9 cellular contexts compared by ENCODE assay signal in the genomic region with DNA sequence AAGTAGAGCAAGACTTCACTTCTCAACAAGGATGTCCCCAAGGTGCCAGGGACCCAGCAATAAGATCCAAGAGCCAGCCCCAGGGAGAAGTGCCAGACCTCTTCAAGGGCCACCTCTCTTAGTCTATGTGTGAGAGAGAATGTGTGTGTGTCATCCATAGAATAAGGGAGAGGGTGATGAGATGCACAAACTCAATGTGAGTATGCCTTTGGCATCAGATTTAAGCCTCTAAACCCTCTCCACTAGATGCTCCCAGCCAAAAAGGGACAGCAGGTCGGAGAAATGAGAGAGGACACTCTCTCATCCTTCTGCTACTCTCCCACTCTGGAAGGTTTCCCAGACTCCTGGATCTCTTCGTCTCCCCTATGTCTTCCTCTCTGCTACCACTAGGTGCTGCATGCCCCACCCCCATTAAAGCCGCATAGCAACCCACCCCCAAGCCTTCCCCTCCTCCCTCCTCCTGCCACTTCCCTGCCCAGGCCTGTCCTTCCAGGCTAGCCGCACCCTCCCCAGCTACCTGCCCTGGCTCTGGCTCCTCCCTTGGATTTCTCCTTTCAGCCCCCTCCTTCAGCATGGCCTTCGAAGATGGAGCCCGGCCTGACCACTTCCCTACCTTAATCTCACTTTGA. TPM values are rescaled to one million over a fixed set of nuclear protein-coding genes. Genes with fewer than 3 reads are reported as not detected.
A peak's percentile ranks its signal among the peaks of the same experiment; 100 is the strongest.
DNase-seq lines count a peak whose midpoint lies in the region; ATAC-seq and TF ChIP-seq lines count a peak whose summit lies in the region.
"Had no signal": no experiment of that assay in that cellular context is flagged by ENCODE, and none has a peak within 500 bp of the region (broad histone marks: within the 10 kb centered on the region; RNA-seq: fewer than 3 reads in every experiment).

No MANE protein-coding gene starts in this region.

- TF ChIP-seq EP300 in stomach (IDR thresholded peaks at IDR 0.05): no peak

- ATAC-seq in T-cell (replicated peaks in 1 of 4) (no peak), sciatic nerve (no peak)
- no peak for ATAC-seq in activated CD4-positive, CD25-positive, alpha-beta regulatory T cell treated with anti-CD3 and anti-CD28 coated beads, Interleukin-2, amount 50 U/mL, for 24 hours

- no peak for TF ChIP-seq POLR2A in stomach (IDR thresholded peaks at IDR 0.05)

- CTCF ChIA-PET in T-cell (lab: Charles Lee) (interaction anchor here in 1 of 2 donors (1.1 kb wide), 1 partner anchor 43 kb away, joined by 3 read pairs; no protein-coding TSS in a partner anchor), GM10248 (lab: Yijun Ruan, JAX) (interaction anchor here (0.8 to 1.5 kb wide), 4 partner anchors 11 to 97 kb away, joined by 3 to 5 read pairs (median 4); a partner anchor contains a TSS)

- POLR2A ChIA-PET in T-cell (lab: Charles Lee) (no interaction called here), GM10248 (lab: Yijun Ruan, JAX) (no interaction called here)

- 30 to 50% (median 37%) methylated on average over 6 of the region's 6 CpGs for WGBS in stomach, 5 donors

- no peaks in the 10 kb centered on the region for H3K9me3 Mint-ChIP-seq in T-cell

- H3K4me1 ChIP-seq in stomach: peaks cover 36 to 74% (median 61%) of the 10 kb centered on the region in 4 donors

- TF ChIP-seq CTCF in fibroblast of the aortic adventitia (IDR thresholded peaks at IDR 0.05; ENCODE audit: insufficient read depth, low read length) (peak; percentile 27), stomach (IDR thresholded peaks at IDR 0.05) (peak in 1 of 7 experiments; percentile 8), GM10248 (IDR thresholded peaks at IDR 0.05; ENCODE audit: control extremely low read depth, extremely low read depth, low read depth, missing control alignments) (no peak)

- H3K9me3 ChIP-seq in stomach: no peaks in the 10 kb centered on the region

- H3K36me3 Mint-ChIP-seq in T-cell: peaks cover 7% of the 10 kb centered on the region

- H3K4me1 Mint-ChIP-seq in T-cell: peaks cover 60 to 66% (median 64%) of the 10 kb centered on the region in 3 donors

- H3K27ac Mint-ChIP-seq in T-cell: peak overlapping the region; percentile 91 to 94

- intact Hi-C loops in stomach (cut with DNase I; ENCODE audit: low total_unique reads): no loop called here
- intact Hi-C loops in sciatic nerve (cut with DNase I): no loop called here

- H3K27me3 ChIP-seq in stomach: no peaks in the 10 kb centered on the region

- no peaks in the 10 kb centered on the region for H3K27me3 Mint-ChIP-seq in T-cell

- peak overlapping the region; percentile 39 to 95 (median 55) for H3K4me3 Mint-ChIP-seq in T-cell

- H3K27ac ChIP-seq in stomach: peak overlapping the region in 4 of 5 donors; percentile 96 to 99 (median 98)
- H3K27ac ChIP-seq: C4-2B had no signal

- H3K4me3 ChIP-seq in fibroblast of the aortic adventitia (ENCODE audit: low read depth, low read length) (no peak overlapping the region), stomach (no peak overlapping the region)

- H3K36me3 ChIP-seq in stomach: peaks cover 6 to 26% (median 16%) of the 10 kb centered on the region in 4 donors

- DNase-seq in NCI-H524 (lab: John Stamatoyannopoulos, UW): peak; percentile 12 to 37
- DNase-seq in NCI-H524 treated with DMSO at 0.1 percent for 48 hours (lab: John Stamatoyannopoulos, UW): no peak
- DNase-seq in T-cell: no peak
- DNase-seq in fibroblast of the aortic adventitia (ENCODE audit: low read depth): no peak
- DNase-seq in stomach: no peak
- no peak for DNase-seq in GM10248 (ENCODE audit: extremely low spot score)
- no peak for DNase-seq in sciatic nerve (ENCODE audit: low spot score)

RNA-seq across cellular contexts. Expression of a gene that starts 7.6 kb away (rescaled TPM):
- total RNA-seq in T-cell: 10 to 100 TPM; 20.3 to 91.3 (median 74.2) TPM
- total RNA-seq in fibroblast of the aortic adventitia (ENCODE audit: low replicate concordance): 43.9 and 69.4 TPM in 2 replicates
- 10 to 100 TPM in 2 of 5 donors, 1 to 10 TPM in 3; 2.0 to 26.5 (median 9.5) TPM for total RNA-seq in stomach
- 10 to 100 TPM in 1 of 3 donors, 1 to 10 TPM in 2; 4.9 to 37.7 (median 9.6) TPM for polyA plus RNA-seq in stomach
- total RNA-seq in sciatic nerve: 56.3 TPM

RNA-seq across cellular contexts. Expression of a gene that starts 17.3 kb away (rescaled TPM):
- 100 to 1,000 TPM; 247 to 590 (median 469) TPM for total RNA-seq in T-cell
- 0.54 TPM in 1 of 2 replicates, not detected in the other for total RNA-seq in fibroblast of the aortic adventitia (ENCODE audit: low replicate concordance)
- 10 to 100 TPM in 1 of 5 donors, 1 to 10 TPM in 2, not detected in 2; 4.6 to 29.5 (median 5.7) TPM for total RNA-seq in stomach
- 1 to 10 TPM in 2 of 3 donors, under 1 TPM in 1; 0.56 to 3.8 (median 1.7) TPM for polyA plus RNA-seq in stomach
- 33.4 TPM for total RNA-seq in sciatic nerve

RNA-seq across cellular contexts. Expression of a gene that starts 43.7 kb away (rescaled TPM):
- total RNA-seq in T-cell: 10 to 100 TPM; 48.6 to 69.6 (median 62.3) TPM
- total RNA-seq in fibroblast of the aortic adventitia (ENCODE audit: low replicate concordance): 8.7 and 23.4 TPM in 2 replicates
- total RNA-seq in stomach: 100 to 1,000 TPM in 2 of 5 donors, 10 to 100 TPM in 3; 30.3 to 334 (median 38.9) TPM
- 10 to 100 TPM in 1 of 3 donors, 1 to 10 TPM in 2; 4.6 to 52.6 (median 5.7) TPM for polyA plus RNA-seq in stomach
- 81.7 TPM for total RNA-seq in sciatic nerve

RNA-seq across cellular contexts. Expression of a gene that starts 43.7 kb away (rescaled TPM):
- 1 to 10 TPM; 1.2 to 2.5 (median 1.6) TPM for total RNA-seq in T-cell
- total RNA-seq in fibroblast of the aortic adventitia (ENCODE audit: low replicate concordance): 1.5 and 13.5 TPM in 2 replicates
- total RNA-seq in stomach: 10 to 100 TPM in 1 of 5 donors, 1 to 10 TPM in 4; 3.3 to 43.2 (median 6.6) TPM
- 10 to 100 TPM in 1 of 3 donors, under 1 TPM in 2; 0.15 to 13.1 (median 0.75) TPM for polyA plus RNA-seq in stomach
- total RNA-seq in sciatic nerve: 1.2 TPM

RNA-seq across cellular contexts. Expression of a gene that starts 43.9 kb away (rescaled TPM):
- total RNA-seq in T-cell (10 to 100 TPM; 36.4 to 94.2 (median 83.9) TPM), fibroblast of the aortic adventitia (ENCODE audit: low replicate concordance) (12.6 and 16.3 TPM in 2 replicates), stomach (10 to 100 TPM in 3 of 5 donors, 1 to 10 TPM in 2; 4.1 to 37.5 (median 10.3) TPM), sciatic nerve (51.0 TPM)
- 1 to 10 TPM; 4.0 to 4.9 (median 4.1) TPM for polyA plus RNA-seq in stomach

Comparison
In these comparisons a context has a peak if more than half of its experiments do, and no peak if none do; other contexts are left out.
1. DNase-seq: peak in NCI-H524 (2 of 2); none in NCI-H524 treated with DMSO at 0.1 percent for 48 hours (single experiment), T-cell (0 of 34), fibroblast of the aortic adventitia (single experiment), stomach (single experiment), GM10248 (single experiment) and sciatic nerve (single experiment).